In the genomic region with DNA sequence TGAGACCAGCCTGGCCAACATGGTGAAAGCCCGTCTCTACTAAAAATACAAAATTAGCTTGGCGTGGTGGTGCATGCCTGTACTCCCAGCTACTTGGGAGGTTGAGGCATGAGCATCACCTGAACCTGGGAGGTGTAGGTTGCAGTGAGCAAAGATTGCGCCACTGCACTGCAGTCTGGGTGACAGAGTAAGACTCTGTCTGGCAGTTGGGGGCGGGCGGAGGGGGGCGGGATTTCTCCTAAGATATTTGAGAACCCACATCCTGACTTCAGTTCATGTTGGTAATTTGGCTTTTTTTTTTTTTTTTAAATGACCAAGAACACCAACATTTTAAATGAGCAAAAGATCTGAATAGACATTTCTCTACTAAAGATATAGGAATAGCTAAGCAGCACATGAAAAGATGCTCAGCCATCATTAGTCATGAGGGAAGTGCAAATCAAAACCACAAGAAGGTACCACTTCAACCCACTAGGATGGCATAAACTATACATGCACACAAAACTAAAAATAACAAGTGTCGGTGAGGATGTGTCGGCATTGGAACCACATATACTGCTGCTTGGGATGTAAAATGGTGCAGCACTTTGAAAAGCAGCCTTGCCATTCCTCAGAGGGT, we compare ENCODE assay signal across 11 cellular contexts.
A peak's percentile ranks its signal among the peaks of the same experiment; 100 is the strongest.
DNase-seq lines count a peak whose midpoint lies in the region; ATAC-seq, FAIRE-seq and TF ChIP-seq lines count a peak whose summit lies in the region.
"Had no signal": no experiment of that assay in that cellular context is flagged by ENCODE, and none has a peak within 500 bp of the region (broad histone marks: within the 10 kb centered on the region; RNA-seq: fewer than 3 reads in every experiment).

No MANE protein-coding gene starts in this region.

- TF ChIP-seq CTCF in suprapubic skin (IDR thresholded peaks at IDR 0.05) (no peak), Caco-2 (IDR thresholded peaks at IDR 0.05; ENCODE audit: insufficient read depth in 1 of 2, low read depth in 1 of 2, low read length in 1 of 2, severe bottlenecking in 1 of 2, unreplicated experiment in 1 of 2) (no peak)

- H3K27ac Mint-ChIP-seq in Caco-2 (ENCODE audit: unreplicated experiment): no peak overlapping the region

- WGBS in small intestine, 3 donors: 82 to 93% (median 83%) methylated on average over 8 of the region's 8 CpGs
- 90% methylated on average over 8 of the region's 8 CpGs for WGBS in suprapubic skin

- H3K4me1 Mint-ChIP-seq in Caco-2 (ENCODE audit: low read depth, unreplicated experiment): peaks cover 24% of the 10 kb centered on the region

- ATAC-seq in Right ventricle myocardium inferior: no peak

- H3K36me3 ChIP-seq in small intestine (ENCODE audit: control insufficient read depth in 2 of 2, insufficient read depth in 2 of 2, low read length in 2 of 2): peaks cover 0 to 12% of the 10 kb centered on the region in 2 donors
- peaks cover 38% of the 10 kb centered on the region for H3K36me3 ChIP-seq in suprapubic skin
- no peaks in the 10 kb centered on the region for H3K36me3 ChIP-seq in Caco-2 (ENCODE audit: control insufficient read depth, insufficient read depth, low read length)

- H3K4me1 ChIP-seq in small intestine (ENCODE audit: control insufficient read depth in 2 of 2, insufficient read depth in 1 of 2, low read depth in 1 of 2, low read length in 1 of 2) (peaks cover 0 to 3% of the 10 kb centered on the region in 2 donors), suprapubic skin (peaks cover 16% of the 10 kb centered on the region), Caco-2 (peaks cover 33% of the 10 kb centered on the region)

- POLR2A ChIA-PET in Caco-2 (lab: Charles Lee): interaction anchor here (0.7 kb wide), 1 partner anchor 778 kb away, joined by 5 read pairs; no protein-coding TSS in a partner anchor

- peaks cover 74% of the 10 kb centered on the region for H3K36me3 Mint-ChIP-seq in Caco-2 (ENCODE audit: insufficient read depth, unreplicated experiment)

- H3K9me3 ChIP-seq in small intestine (ENCODE audit: control insufficient read depth, low read depth): no peaks in the 10 kb centered on the region
- H3K9me3 ChIP-seq in suprapubic skin: no peaks in the 10 kb centered on the region
- no peaks in the 10 kb centered on the region for H3K9me3 ChIP-seq in Caco-2
- H3K9me3 ChIP-seq: upper lobe of left lung had no signal

- no peak overlapping the region for H3K4me3 ChIP-seq in small intestine (ENCODE audit: low read depth in 1 of 2, low read length in 2 of 2)
- peak overlapping the region; percentile 48 for H3K4me3 ChIP-seq in suprapubic skin
- no peak overlapping the region for H3K4me3 ChIP-seq in Caco-2 (ENCODE audit: low read depth, low read length)

- no peak for FAIRE-seq in small intestine (lab: Jason Lieb, UNC)

- peak; percentile 58 for DNase-seq in NK-92 treated with Interleukin-12 subunit alpha and Interleukin-12 subunit beta, amount 100 ng/mL, for 24 hours (lab: John Stamatoyannopoulos, UW)
- DNase-seq in NK-92 (lab: John Stamatoyannopoulos, UW; ENCODE audit: unreplicated experiment) (no peak), small intestine (peak; percentile 38), suprapubic skin (ENCODE audit: low spot score in 2 of 2) (no peak), Caco-2 (no peak), AML-193 (lab: John Stamatoyannopoulos, UW) (no peak), Right ventricle myocardium inferior (ENCODE audit: missing footprints) (no peak)
- peak; percentile 35 for DNase-seq in activated gamma-delta T cell treated with anti-CD3 and anti-CD28 coated beads, Interleukin-2, amount 50 U/mL, for 16 hours (ENCODE audit: low read depth)
- DNase-seq: erythroblast, NCI-H1694, upper lobe of left lung had no signal

- no peaks in the 10 kb centered on the region for H3K9me3 Mint-ChIP-seq in Caco-2 (ENCODE audit: unreplicated experiment)

- H3K4me3 Mint-ChIP-seq in Caco-2 (ENCODE audit: unreplicated experiment): no peak overlapping the region

- intact Hi-C loops in Caco-2 (cut with micrococcal nuclease; ENCODE audit: unreplicated experiment) (no loop called here), Right ventricle myocardium inferior (cut with DNase I) (no loop called here)

- no peak for TF ChIP-seq POLR2A in suprapubic skin (IDR thresholded peaks at IDR 0.05)

- no TSS peak for BruUV-seq in Caco-2 (replicated peaks; lab: Mats Ljungman, UMichigan)

- H3K27ac ChIP-seq in small intestine (ENCODE audit: low read depth in 1 of 2, low read length in 1 of 2): peak overlapping the region in 1 of 2 donors; percentile 54
- no peak overlapping the region for H3K27ac ChIP-seq in suprapubic skin

- TF ChIP-seq EP300 in suprapubic skin (IDR thresholded peaks at IDR 0.05): no peak

- CTCF ChIA-PET in Caco-2 (lab: Charles Lee): no interaction called here

- H3K27me3 ChIP-seq in small intestine (ENCODE audit: control insufficient read depth in 2 of 2, insufficient read depth in 2 of 2, low read length in 2 of 2): no peaks in the 10 kb centered on the region
- no peaks in the 10 kb centered on the region for H3K27me3 ChIP-seq in suprapubic skin
- H3K27me3 ChIP-seq in Caco-2 (replicated peaks; ENCODE audit: control insufficient read depth, insufficient read depth, low read length): no peaks in the 10 kb centered on the region
- H3K27me3 ChIP-seq: upper lobe of left lung had no signal

- H3K27me3 Mint-ChIP-seq in Caco-2 (ENCODE audit: insufficient read depth, unreplicated experiment): no peaks in the 10 kb centered on the region

Comparison
In these comparisons a context has a peak if more than half of its experiments do, and no peak if none do; other contexts are left out.
1. DNase-seq: peak in NK-92 treated with Interleukin-12 subunit alpha and Interleukin-12 subunit beta, amount 100 ng/mL, for 24 hours (single experiment), activated gamma-delta T cell treated with anti-CD3 and anti-CD28 coated beads, Interleukin-2, amount 50 U/mL, for 16 hours (single experiment) and small intestine (single experiment); none in NK-92 (single experiment), suprapubic skin (0 of 2), Caco-2 (0 of 2), AML-193 (0 of 2) and Right ventricle myocardium inferior (single experiment).